ENCODE assay signal across 8 cellular contexts in the genomic region with DNA sequence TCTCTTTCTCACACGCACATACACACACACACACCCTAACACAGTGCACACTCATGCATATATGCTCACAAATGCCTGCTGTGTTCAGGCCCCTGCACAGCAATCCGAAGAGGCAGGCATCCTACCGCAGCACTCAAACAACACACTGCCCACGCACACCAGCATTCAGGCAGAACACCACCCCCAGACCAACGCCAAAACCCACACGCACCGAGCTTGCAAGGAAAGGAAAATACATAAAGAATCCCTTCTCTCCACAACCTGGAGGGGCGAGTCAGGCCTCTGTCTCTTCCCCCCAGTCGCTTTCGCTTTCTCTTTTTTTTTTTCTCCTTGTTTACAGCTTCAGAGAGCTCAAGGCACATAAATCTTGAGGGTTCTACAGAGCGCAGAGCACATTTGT.
DNase-seq lines count a peak whose midpoint lies in the region; ATAC-seq, FAIRE-seq and TF ChIP-seq lines count a peak whose summit lies in the region.
"Not testable (repeated sequence)": the region's sequence is repeated elsewhere in the genome, so short reads cannot be mapped to it uniquely, and the experiment has no call there.

No MANE protein-coding gene starts in this region.

- H4K20me1 ChIP-seq in GM23338 (replicated peaks; ENCODE audit: insufficient read depth); K562 (replicated peaks; ENCODE audit: control insufficient read depth, insufficient read depth, low read length): not testable (repeated sequence)

- H3K9me3 Mint-ChIP-seq in GM23338: peaks cover 51% of the 10 kb centered on the region
- not testable (repeated sequence) for H3K9me3 Mint-ChIP-seq in activated T-cell treated with anti-CD3 and anti-CD28 coated beads, Interleukin-2, amount 50 U/mL, for 4 hours

- not testable (repeated sequence) for H3K27ac ChIP-seq in GM23338 (ENCODE audit: low read depth); upper lobe of right lung
- H3K27ac ChIP-seq in K562 (ENCODE audit: extremely low read depth, low read depth, low read length): peak overlapping the region; percentile 91

- H3K4me2 ChIP-seq in GM23338 (peak overlapping the region; percentile 75), K562 (ENCODE audit: insufficient read depth, low read length) (peak overlapping the region; percentile 78)

- H3K27ac Mint-ChIP-seq in GM23338: not testable (repeated sequence)

- not testable (repeated sequence) for DNase-seq in GM23338 (ENCODE audit: low spot score); activated T-cell treated with anti-CD3 and anti-CD28 coated beads, Interleukin-2, amount 50 U/mL, for 4 hours; upper lobe of right lung
- peak; percentile 18 for DNase-seq in SW480 (ENCODE audit: low spot score)
- DNase-seq in K562 (ENCODE audit: extremely low read depth in 1 of 4, low spot score in 3 of 4): peak in 1 of 4 experiments; percentile 48
- DNase-seq in fibroblast of peridontal ligament (ENCODE audit: extremely low read depth): peak; percentile 10
- DNase-seq in mesenteric fat pad (ENCODE audit: low spot score): peak; percentile 30
- peak; percentile 30 for DNase-seq in stimulated activated CD4-positive, alpha-beta T cell treated with anti-CD3 and anti-CD28 coated beads, Interleukin-15, amount 100 ng/mL, for 24 hours

- in situ Hi-C loops in K562 (cut with MboI): loop anchor here (10.0 kb wide), 1 partner anchor 524 kb away; no protein-coding TSS in a partner anchor

- not testable (repeated sequence) for BruUV-seq in K562 (replicated peaks; lab: Mats Ljungman, UMichigan)

- POLR2A ChIA-PET in K562 (lab: Yijun Ruan, JAX): not testable (repeated sequence)

- not testable (repeated sequence) for H3K9me1 ChIP-seq in K562 (ENCODE audit: control insufficient read depth, insufficient read depth, low read length)

- peak overlapping the region; percentile 72 to 75; a peak in 3 of 4 replicates for H3K9ac ChIP-seq in K562 (ENCODE audit: insufficient read depth in 1 of 2, low read depth in 2 of 2, low read length in 2 of 2)

- not testable (repeated sequence) for TF ChIP-seq CTCF in GM23338 (conservative IDR thresholded peaks at IDR 0.05; ENCODE audit: low read depth in 2 of 2); K562 (IDR thresholded peaks at IDR 0.05 in 2 of 3, conservative IDR thresholded peaks at IDR 0.05 in 1 of 3; ENCODE audit: insufficient read depth in 2 of 3, low read depth in 1 of 3, low read length in 3 of 3); upper lobe of right lung (IDR thresholded peaks at IDR 0.05)

- not testable (repeated sequence) for H3K79me2 ChIP-seq in GM23338 (replicated peaks; ENCODE audit: insufficient read depth); K562 (ENCODE audit: control insufficient read depth, insufficient read depth, low read length)

- TF ChIP-seq POLR2A in K562 (conservative IDR thresholded peaks at IDR 0.05): peak; percentile 34; the same call in 1 of the 2 replicates

- TF ChIP-seq EP300 in K562 (IDR thresholded peaks at IDR 0.05; ENCODE audit: low read length): not testable (repeated sequence)

- peaks cover 33% of the 10 kb centered on the region for H3K4me1 Mint-ChIP-seq in GM23338
- H3K4me1 Mint-ChIP-seq in activated T-cell treated with anti-CD3 and anti-CD28 coated beads, Interleukin-2, amount 50 U/mL, for 4 hours (ENCODE audit: low read depth): peaks cover 33% of the 10 kb centered on the region

- H3K4me3 Mint-ChIP-seq in GM23338: peak overlapping the region; percentile 70
- H3K4me3 Mint-ChIP-seq in activated T-cell treated with anti-CD3 and anti-CD28 coated beads, Interleukin-2, amount 50 U/mL, for 4 hours: peak overlapping the region; percentile 80

- H3K27me3 ChIP-seq in GM23338 (ENCODE audit: insufficient read depth); K562 (ENCODE audit: control insufficient read depth in 2 of 2, insufficient read depth in 2 of 2, low read length in 2 of 2); upper lobe of right lung: not testable (repeated sequence)

- H3K9me2 ChIP-seq in GM23338 (ENCODE audit: insufficient read depth): not testable (repeated sequence)

- FAIRE-seq in K562 (lab: Jason Lieb, UNC): not testable (repeated sequence)

- H3K27me3 Mint-ChIP-seq in GM23338 (ENCODE audit: insufficient read depth, low read depth, poor library complexity): peaks cover 18% of the 10 kb centered on the region
- H3K27me3 Mint-ChIP-seq in activated T-cell treated with anti-CD3 and anti-CD28 coated beads, Interleukin-2, amount 50 U/mL, for 4 hours (ENCODE audit: low read depth): not testable (repeated sequence)

- CTCF ChIA-PET in K562 (lab: Yijun Ruan, JAX; ENCODE audit: low intra/inter-chr PET ratio): not testable (repeated sequence)

- TF ChIP-seq RAD21 in K562 (CRISPR knock-in tag; conservative IDR thresholded peaks at IDR 0.05 in 1 of 2, IDR thresholded peaks at IDR 0.05 in 1 of 2): not testable (repeated sequence)

- not testable (repeated sequence) for H3K9me3 ChIP-seq in K562 (replicated peaks; ENCODE audit: control insufficient read depth, insufficient read depth, low read depth, low read length); upper lobe of right lung

- peaks cover 19% of the 10 kb centered on the region for H3K36me3 Mint-ChIP-seq in GM23338 (ENCODE audit: low read depth)
- not testable (repeated sequence) for H3K36me3 Mint-ChIP-seq in activated T-cell treated with anti-CD3 and anti-CD28 coated beads, Interleukin-2, amount 50 U/mL, for 4 hours (ENCODE audit: insufficient read depth)

- not testable (repeated sequence) for H3K36me3 ChIP-seq in GM23338 (ENCODE audit: insufficient read depth); K562 (ENCODE audit: control insufficient read depth, insufficient read depth, low read length); upper lobe of right lung

- intact Hi-C loops in K562 (cut with micrococcal nuclease): loop anchor here (2.0 to 10.0 kb wide), 3 partner anchors 60 to 694 kb away; no protein-coding TSS in a partner anchor
- intact Hi-C loops in upper lobe of right lung (cut with DNase I): not testable (repeated sequence)

- WGBS in K562 (ENCODE audit: insufficient coverage, low coverage, missing lambda C conversion rate): 0% methylated on average over 5 of the region's 11 CpGs

- H3K4me1 ChIP-seq in GM23338 (ENCODE audit: insufficient read depth) (peaks cover 21% of the 10 kb centered on the region), K562 (replicated peaks in 1 of 2; ENCODE audit: control insufficient read depth in 2 of 2, insufficient read depth in 2 of 2, low read length in 2 of 2) (peaks cover 0 to 33% of the 10 kb centered on the region in 2 experiments; a peak in 4 of 5 replicates)
- not testable (repeated sequence) for H3K4me1 ChIP-seq in upper lobe of right lung

- H3F3A ChIP-seq in GM23338 (replicated peaks; ENCODE audit: low read depth): not testable (repeated sequence)

- H3K4me3 ChIP-seq in GM23338: peak overlapping the region; percentile 56
- H3K4me3 ChIP-seq in K562: peak overlapping the region; percentile 46
- H3K4me3 ChIP-seq in upper lobe of right lung: peak overlapping the region; percentile 48

- peak overlapping the region; percentile 47; the same call in 1 of the 2 replicates for H2AFZ ChIP-seq in GM23338
- H2AFZ ChIP-seq in K562 (ENCODE audit: low read depth, low read length): peak overlapping the region; percentile 86

- not testable (repeated sequence) for ATAC-seq in GM23338; activated T-cell treated with anti-CD3 and anti-CD28 coated beads, Interleukin-2, amount 50 U/mL, for 4 hours; K562; upper lobe of right lung
